In the genomic region with DNA sequence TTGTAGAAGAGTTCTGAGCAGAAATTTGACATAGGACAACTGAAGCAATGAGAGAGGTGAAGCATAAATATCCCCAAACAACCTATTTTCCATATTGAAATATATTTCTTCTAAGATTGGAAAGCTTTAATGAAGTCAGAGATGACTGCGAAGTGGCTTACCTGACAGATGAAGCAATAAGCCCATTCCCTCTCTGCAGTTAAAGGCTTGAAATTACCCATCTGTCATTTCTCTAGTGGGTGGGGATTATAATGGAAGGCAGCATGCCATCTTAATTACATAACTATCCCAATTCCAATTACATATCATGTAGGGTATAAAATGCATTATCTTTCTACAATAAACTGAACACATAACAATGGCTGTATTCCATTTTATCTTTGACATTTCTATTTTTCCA, we compare ENCODE assay signal across 14 cellular contexts.
DNase-seq lines count a peak whose midpoint lies in the region; ATAC-seq and TF ChIP-seq lines count a peak whose summit lies in the region.
"Had no signal": no experiment of that assay in that cellular context is flagged by ENCODE, and none has a peak within 500 bp of the region (broad histone marks: within the 10 kb centered on the region; RNA-seq: fewer than 3 reads in every experiment).

No MANE protein-coding gene starts in this region.

- H4K20me1 ChIP-seq in neural cell (ENCODE audit: insufficient read depth), result no peaks in the 10 kb centered on the region
- no peaks in the 10 kb centered on the region for H4K20me1 ChIP-seq in MM.1S (ENCODE audit: insufficient read depth, low read length)

- no peaks in the 10 kb centered on the region for H3K9me3 ChIP-seq in neural cell (ENCODE audit: low read length)
- H3K9me3 ChIP-seq in MM.1S (replicated peaks; ENCODE audit: insufficient read depth, low read length), result no peaks in the 10 kb centered on the region

- no peaks in the 10 kb centered on the region for H3K9me2 ChIP-seq in neural cell (ENCODE audit: insufficient read depth, low read length)
- no peaks in the 10 kb centered on the region for H3K9me2 ChIP-seq in MM.1S (replicated peaks; ENCODE audit: insufficient read depth, low read length)

- H3K27ac ChIP-seq in neural cell (ENCODE audit: low read length) (peak overlapping the region; percentile 7), MM.1S (ENCODE audit: low read length) (no peak overlapping the region)

- H2AFZ ChIP-seq in neural cell (ENCODE audit: low read depth, low read length) (no peak overlapping the region), MM.1S (ENCODE audit: low read length) (no peak overlapping the region)
- H2AFZ ChIP-seq: GM23338 had no signal

- H3F3A ChIP-seq in neural cell (ENCODE audit: insufficient read depth, low read length, poor library complexity, severe bottlenecking), result no peaks in the 10 kb centered on the region
- no peaks in the 10 kb centered on the region for H3F3A ChIP-seq in MM.1S (ENCODE audit: insufficient read depth, low read length)

- no peak for TF ChIP-seq RAD21 in neural cell (conservative IDR thresholded peaks at IDR 0.05)

- H3K4me3 ChIP-seq in neural cell (ENCODE audit: low read length), result no peak overlapping the region
- no peak overlapping the region for H3K4me3 ChIP-seq in MM.1S (ENCODE audit: low read length)
- H3K4me3 ChIP-seq: GM23338 had no signal

- H3K4me1 ChIP-seq in MM.1S (ENCODE audit: low read length), result no peaks in the 10 kb centered on the region

- no peak for ATAC-seq in GM18870 (IDR thresholded peaks at IDR 0.05; ENCODE audit: unreplicated experiment)
- ATAC-seq: GM23338, HCT116 had no signal

- H3K36me3 ChIP-seq in neural cell (ENCODE audit: insufficient read depth, low read length), result no peaks in the 10 kb centered on the region
- H3K36me3 ChIP-seq in MM.1S (replicated peaks; ENCODE audit: insufficient read depth, low read length), result no peaks in the 10 kb centered on the region

- DNase-seq in NCI-H2171 (lab: John Stamatoyannopoulos, UW), result peak; percentile 16
- peak; percentile 71 to 90 for DNase-seq in NCI-H524 (lab: John Stamatoyannopoulos, UW)
- peak; percentile 48 for DNase-seq in NCI-H82 (lab: John Stamatoyannopoulos, UW)
- no peak for DNase-seq in foreskin melanocyte
- DNase-seq in MM.1S, result no peak
- DNase-seq: C1 segment of cervical spinal cord; Calu3; CD4-positive, alpha-beta memory T cell; DND-41; H9 had no signal

- peak; percentile 72 for TF ChIP-seq EP300 in neural cell (conservative IDR thresholded peaks at IDR 0.05; ENCODE audit: poor library complexity, severe bottlenecking)

- no peaks in the 10 kb centered on the region for H3K79me2 ChIP-seq in neural cell (replicated peaks; ENCODE audit: insufficient read depth, low read length)
- H3K79me2 ChIP-seq in MM.1S (ENCODE audit: low read length), result no peaks in the 10 kb centered on the region

- no peak overlapping the region for H3K4me2 ChIP-seq in neural cell (ENCODE audit: low read length)
- H3K4me2 ChIP-seq in MM.1S (ENCODE audit: low read depth, low read length), result no peak overlapping the region
- H3K4me2 ChIP-seq: GM23338 had no signal

- TF ChIP-seq CTCF in neural cell (IDR thresholded peaks at IDR 0.05; ENCODE audit: poor library complexity, severe bottlenecking), result no peak
- TF ChIP-seq CTCF in MM.1S (IDR thresholded peaks at IDR 0.05; ENCODE audit: low read length), result no peak

- no peaks in the 10 kb centered on the region for H3K27me3 ChIP-seq in neural cell (ENCODE audit: insufficient read depth, low read depth, low read length)
- H3K27me3 ChIP-seq in MM.1S (replicated peaks; ENCODE audit: insufficient read depth, low read length), result no peaks in the 10 kb centered on the region

- H3K9ac ChIP-seq in neural cell (ENCODE audit: low read length), result no peak overlapping the region
- H3K9ac ChIP-seq in MM.1S (ENCODE audit: low read length), result no peak overlapping the region

TF ChIP-seq in neural cell, 6 proteins besides CTCF, POLR2A, EP300 and RAD21:
- TF ChIP-seq MXI1 (conservative IDR thresholded peaks at IDR 0.05; ENCODE audit: poor library complexity, severe bottlenecking) (no peak), SMC3 (conservative IDR thresholded peaks at IDR 0.05; ENCODE audit: poor library complexity) (no peak), EZH2 (IDR thresholded peaks at IDR 0.05; ENCODE audit: borderline replicate concordance, insufficient read depth, low read length, poor library complexity, severe bottlenecking) (no peak), REST (IDR thresholded peaks at IDR 0.05; ENCODE audit: borderline replicate concordance) (peak; percentile 55), TAF1 (IDR thresholded peaks at IDR 0.05; ENCODE audit: low read depth) (no peak), POLR2AphosphoS5 (IDR thresholded peaks at IDR 0.05) (peak; percentile 15)

Comparison
In these comparisons a context has a peak if more than half of its experiments do, and no peak if none do; other contexts are left out.
1. DNase-seq: peak in NCI-H2171 (single experiment), NCI-H524 (2 of 2) and NCI-H82 (single experiment); none in foreskin melanocyte (single experiment) and MM.1S (single experiment).